13 cellular contexts compared by ENCODE assay signal in genomic region chr1:220770245-220770913, GRCh38. TPM values are rescaled to one million over a fixed set of nuclear protein-coding genes. Genes with fewer than 3 reads are reported as not detected.
A peak's percentile ranks its signal among the peaks of the same experiment; 100 is the strongest.
DNase-seq lines count a peak whose midpoint lies in the region; ATAC-seq, FAIRE-seq and TF ChIP-seq lines count a peak whose summit lies in the region.
"Had no signal": no experiment of that assay in that cellular context is flagged by ENCODE, and none has a peak within 500 bp of the region (broad histone marks: within the 10 kb centered on the region; RNA-seq: fewer than 3 reads in every experiment).

No MANE protein-coding gene starts in this region.

- DNase-seq in bronchial epithelial cell (ENCODE audit: low read depth) (no peak), middle frontal gyrus (ENCODE audit: extremely low spot score, low spot score) (no peak), kidney (no peak), kidney tubule cell (ENCODE audit: low spot score) (no peak)
- DNase-seq: activated CD4-positive, alpha-beta T cell treated with anti-CD3 and anti-CD28 coated beads, Interleukin-2, amount 50 U/mL, for 1 hour; IMR-90; NCI-H2227 treated with DMSO at 0.1 percent for 48 hours had no signal

- FAIRE-seq in bronchial epithelial cell (lab: Jason Lieb, UNC) (peak; percentile 73), kidney (lab: Jason Lieb, UNC) (no peak)

- H3K4me1 ChIP-seq in kidney (ENCODE audit: control insufficient read depth in 1 of 2, insufficient read depth in 1 of 2, low read depth in 1 of 2, low read length in 2 of 2) = peaks cover 2 to 17% of the 10 kb centered on the region in 2 donors

- no peak overlapping the region for H3K9ac ChIP-seq in kidney (ENCODE audit: low read length in 2 of 2)

- H3K4me3 ChIP-seq in bronchial epithelial cell (ENCODE audit: low read depth, low read length) = no peak overlapping the region
- no peak overlapping the region for H3K4me3 ChIP-seq in kidney (ENCODE audit: low read length in 2 of 2)

- TF ChIP-seq CTCF in bronchial epithelial cell (IDR thresholded peaks at IDR 0.05; ENCODE audit: insufficient read depth, low read length, severe bottlenecking) (no peak), kidney (IDR thresholded peaks at IDR 0.05; ENCODE audit: borderline replicate concordance, extremely low read depth, insufficient read depth) (no peak)

- H3K27me3 ChIP-seq in bronchial epithelial cell (ENCODE audit: control insufficient read depth, insufficient read depth, low read length) = no peaks in the 10 kb centered on the region

- ATAC-seq in GM18502 (IDR thresholded peaks at IDR 0.05; ENCODE audit: poor library complexity, unreplicated experiment) = peak; percentile 71
- peak; percentile 67 for ATAC-seq in GM21381 (IDR thresholded peaks at IDR 0.05; ENCODE audit: unreplicated experiment)
- ATAC-seq in HG03066 (IDR thresholded peaks at IDR 0.05; ENCODE audit: low read depth, unreplicated experiment) = peak; percentile 61
- no peak for ATAC-seq in HG02970 (IDR thresholded peaks at IDR 0.05; ENCODE audit: low FRiP score, unreplicated experiment)
- ATAC-seq: Right ventricle myocardium inferior; stimulated activated effector memory CD8-positive, alpha-beta T cell treated with anti-CD3 and anti-CD28 coated beads, Interleukin-12 subunit alpha, Interleukin-12 subunit beta, amount 100 ng/mL, for 72 hours had no signal

- H3K27ac ChIP-seq in kidney (ENCODE audit: low read depth in 2 of 2, low read length in 2 of 2) = no peak overlapping the region

- H3K9me3 ChIP-seq in kidney (ENCODE audit: control insufficient read depth in 1 of 2, low read length in 2 of 2) = no peaks in the 10 kb centered on the region

- intact Hi-C loops in kidney (cut with DNase I) = no loop called here

- no peaks in the 10 kb centered on the region for H3K36me3 ChIP-seq in bronchial epithelial cell (ENCODE audit: control insufficient read depth, insufficient read depth, low read length)
- H3K36me3 ChIP-seq in kidney (ENCODE audit: control insufficient read depth in 1 of 2, insufficient read depth in 2 of 2, low read length in 2 of 2) = peaks cover 20 to 46% of the 10 kb centered on the region in 2 donors

RNA-seq across cellular contexts. Expression of gene MTARC1, which starts 16.3 kb away (rescaled TPM):
- total RNA-seq in bronchial epithelial cell (2.0 and 5.8 TPM in 2 replicates), kidney (11.0 TPM)
- polyA plus RNA-seq in kidney (ENCODE audit: insufficient read depth, low read depth, low replicate concordance) = 6.8 TPM

RNA-seq across cellular contexts. Expression of gene MTARC2, which starts 22.3 kb away (rescaled TPM):
- total RNA-seq in bronchial epithelial cell = 1.7 and 2.6 TPM in 2 replicates
- 28.6 TPM for total RNA-seq in kidney
- 95.2 TPM for polyA plus RNA-seq in kidney (ENCODE audit: insufficient read depth, low read depth, low replicate concordance)
